13 cellular contexts compared by ENCODE assay signal in genomic region chr3:18124501-18124900, GRCh38.
DNase-seq lines count a peak whose midpoint lies in the region; ATAC-seq, FAIRE-seq and TF ChIP-seq lines count a peak whose summit lies in the region.
"Had no signal": no experiment of that assay in that cellular context is flagged by ENCODE, and none has a peak within 500 bp of the region (broad histone marks: within the 10 kb centered on the region; RNA-seq: fewer than 3 reads in every experiment).

No MANE protein-coding gene starts in this region.

- no peak for TF ChIP-seq CTCF in AG04449 (IDR thresholded peaks at IDR 0.05; ENCODE audit: insufficient read depth, low read length, missing control alignments)

- TF ChIP-seq POLR2A in H54 (IDR thresholded peaks at IDR 0.05; ENCODE audit: low read depth, low read length) (no peak), GM12892 (IDR thresholded peaks at IDR 0.05; ENCODE audit: low read depth, low read length) (no peak)

- CTCF ChIA-PET in AG04449 (lab: Yijun Ruan, JAX), result interaction anchor here (0.7 to 0.8 kb wide), 2 partner anchors 27 to 125 kb away, joined by 3 read pairs; no protein-coding TSS in a partner anchor

- ATAC-seq in GM19467 (IDR thresholded peaks at IDR 0.05; ENCODE audit: unreplicated experiment) (no peak), GM21526 (IDR thresholded peaks at IDR 0.05; ENCODE audit: low FRiP score, unreplicated experiment) (no peak)
- no peak for ATAC-seq in naive thymus-derived CD8-positive, alpha-beta T cell
- ATAC-seq: activated CD8-positive, alpha-beta memory T cell treated with anti-CD3 and anti-CD28 coated beads, Interleukin-2, amount 10 ng/mL, durations not matched to agents 7 days and 5 days; body of pancreas had no signal

- no peaks in the 10 kb centered on the region for H3K27me3 Mint-ChIP-seq in naive thymus-derived CD8-positive, alpha-beta T cell

- peaks cover 0 to 21% (median under 1%) of the 10 kb centered on the region in 4 donors for H3K4me1 Mint-ChIP-seq in naive thymus-derived CD8-positive, alpha-beta T cell
- H3K4me1 Mint-ChIP-seq: activated CD8-positive, alpha-beta memory T cell treated with anti-CD3 and anti-CD28 coated beads, Interleukin-2, amount 10 ng/mL, durations not matched to agents 7 days and 5 days had no signal

- no peak overlapping the region for H3K27ac Mint-ChIP-seq in naive thymus-derived CD8-positive, alpha-beta T cell
- H3K27ac Mint-ChIP-seq: activated CD8-positive, alpha-beta memory T cell treated with anti-CD3 and anti-CD28 coated beads, Interleukin-2, amount 10 ng/mL, durations not matched to agents 7 days and 5 days had no signal

- no peaks in the 10 kb centered on the region for H3K36me3 Mint-ChIP-seq in naive thymus-derived CD8-positive, alpha-beta T cell
- H3K36me3 Mint-ChIP-seq: activated CD8-positive, alpha-beta memory T cell treated with anti-CD3 and anti-CD28 coated beads, Interleukin-2, amount 10 ng/mL, durations not matched to agents 7 days and 5 days had no signal

- POLR2A ChIA-PET in AG04449 (lab: Yijun Ruan, JAX), result no interaction called here
- POLR2A ChIA-PET in naive thymus-derived CD8-positive, alpha-beta T cell (lab: Charles Lee), result no interaction called here

- no peaks in the 10 kb centered on the region for H3K9me3 Mint-ChIP-seq in naive thymus-derived CD8-positive, alpha-beta T cell

- FAIRE-seq in H54 (lab: Jason Lieb, UNC) (peak; percentile 73), GM12892 (lab: Jason Lieb, UNC) (no peak)

- no peak overlapping the region for H3K4me3 Mint-ChIP-seq in naive thymus-derived CD8-positive, alpha-beta T cell
- H3K4me3 Mint-ChIP-seq: activated CD8-positive, alpha-beta memory T cell treated with anti-CD3 and anti-CD28 coated beads, Interleukin-2, amount 10 ng/mL, durations not matched to agents 7 days and 5 days had no signal

- H3K4me3 ChIP-seq in AG04449 (ENCODE audit: low read depth, low read length), result no peak overlapping the region
- H3K4me3 ChIP-seq: body of pancreas, HAP-1 had no signal

- peak; percentile 34 for DNase-seq in AG04449 (ENCODE audit: low read depth, low spot score)
- peak; percentile 11 for DNase-seq in H54 (ENCODE audit: insufficient read length, low spot score)
- peak; percentile 25 for DNase-seq in OCI-M1 (lab: John Stamatoyannopoulos, UW)
- DNase-seq in fibroblast of gingiva (ENCODE audit: low read depth), result peak; percentile 44
- DNase-seq in GM12892 (ENCODE audit: insufficient read length), result no peak
- DNase-seq in naive thymus-derived CD8-positive, alpha-beta T cell, result no peak
- DNase-seq: activated CD8-positive, alpha-beta memory T cell treated with anti-CD3 and anti-CD28 coated beads, Interleukin-2, amount 10 ng/mL, durations not matched to agents 7 days and 5 days; body of pancreas; mesendoderm; NCI-H345 had no signal

Comparison
In these comparisons a context has a peak if more than half of its experiments do, and no peak if none do; other contexts are left out.
1. DNase-seq: peak in AG04449 (single experiment), H54 (single experiment), OCI-M1 (single experiment) and fibroblast of gingiva (single experiment); none in GM12892 (single experiment) and naive thymus-derived CD8-positive, alpha-beta T cell (0 of 10).